In the genomic region with DNA sequence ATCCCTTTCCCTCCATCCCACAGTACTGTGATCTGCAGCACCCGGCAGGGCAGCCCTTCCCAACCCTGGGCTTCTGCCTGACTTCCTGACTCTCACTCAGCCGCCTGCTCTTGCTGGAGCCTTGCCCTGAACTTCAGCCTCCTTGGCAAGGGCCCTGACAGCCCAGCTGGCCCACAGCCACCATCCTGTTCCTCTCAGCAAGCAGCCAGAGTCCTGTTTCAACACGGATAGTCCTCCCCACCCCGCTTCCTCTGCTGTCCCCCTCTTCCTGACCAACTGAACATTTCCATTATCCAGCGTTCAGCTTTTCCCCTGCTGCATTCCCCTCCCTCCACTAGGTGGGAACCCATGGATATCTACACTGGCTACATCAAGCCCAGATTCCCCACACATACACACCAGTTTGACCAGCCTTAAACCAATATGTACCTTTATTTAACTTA, we compare ENCODE assay signal across 8 cellular contexts.
DNase-seq lines count a peak whose midpoint lies in the region; ATAC-seq and TF ChIP-seq lines count a peak whose summit lies in the region.

No MANE protein-coding gene starts in this region.

- H3K36me3 Mint-ChIP-seq in Caco-2 (ENCODE audit: insufficient read depth, unreplicated experiment) (no peaks in the 10 kb centered on the region), chondrocyte (ENCODE audit: low read depth) (no peaks in the 10 kb centered on the region)

- H3K4me3 Mint-ChIP-seq in Caco-2 (ENCODE audit: unreplicated experiment) (no peak overlapping the region), chondrocyte (ENCODE audit: unreplicated experiment) (peak overlapping the region; percentile 7)

- H3K9me3 ChIP-seq in Caco-2, result no peaks in the 10 kb centered on the region
- no peaks in the 10 kb centered on the region for H3K9me3 ChIP-seq in left lung
- H3K9me3 ChIP-seq in tibial artery, result no peaks in the 10 kb centered on the region

- intact Hi-C loops in Caco-2 (cut with micrococcal nuclease; ENCODE audit: unreplicated experiment) (no loop called here), left lung (cut with DNase I) (no loop called here), tibial artery (cut with DNase I; ENCODE audit: low total_unique reads) (no loop called here)

- H3K27me3 Mint-ChIP-seq in Caco-2 (ENCODE audit: insufficient read depth, unreplicated experiment) (no peaks in the 10 kb centered on the region), chondrocyte (ENCODE audit: low read depth) (no peaks in the 10 kb centered on the region)

- CTCF ChIA-PET in Caco-2 (lab: Charles Lee), result interaction anchor here (0.7 kb wide), 1 partner anchor 1299 kb away, joined by 3 read pairs; no protein-coding TSS in a partner anchor

- H3K4me3 ChIP-seq in Caco-2 (ENCODE audit: low read depth, low read length) (no peak overlapping the region), left lung (no peak overlapping the region), tibial artery (no peak overlapping the region)

- peak overlapping the region; percentile 15 to 80 for H3K27ac ChIP-seq in left lung
- H3K27ac ChIP-seq in tibial artery, result peak overlapping the region; percentile 20 to 26

- H3K27ac Mint-ChIP-seq in Caco-2 (ENCODE audit: unreplicated experiment) (no peak overlapping the region), chondrocyte (ENCODE audit: unreplicated experiment) (peak overlapping the region; percentile 82)

- DNase-seq in Caco-2 (peak; percentile 35 to 41), NCI-H1105 (lab: John Stamatoyannopoulos, UW) (peak; percentile 11), chondrocyte (ENCODE audit: low spot score) (no peak), left lung (peak; percentile 90 to 92), tibial artery (peak; percentile 91 to 96), NCI-H524 treated with DMSO at 0.1 percent for 48 hours (lab: John Stamatoyannopoulos, UW) (no peak), NCI-H748 (lab: John Stamatoyannopoulos, UW; ENCODE audit: unreplicated experiment) (no peak), DMS153 treated with DMSO at 0.1 percent for 48 hours (lab: John Stamatoyannopoulos, UW; ENCODE audit: unreplicated experiment) (no peak)

- POLR2A ChIA-PET in Caco-2 (lab: Charles Lee), result interaction anchor here (1.0 kb wide), 1 partner anchor 204 kb away, joined by 3 read pairs; the partner anchor contains the start of gene RAP1B

- H3K4me1 ChIP-seq in Caco-2 (no peaks in the 10 kb centered on the region), left lung (peaks cover 5 to 33% of the 10 kb centered on the region in 2 donors), tibial artery (peaks cover 0 to 23% (median 19%) of the 10 kb centered on the region in 4 donors)

- H3K4me1 Mint-ChIP-seq in Caco-2 (ENCODE audit: low read depth, unreplicated experiment) (peaks cover 12% of the 10 kb centered on the region), chondrocyte (ENCODE audit: low read depth) (peaks cover 33% of the 10 kb centered on the region)

- H3K9me3 Mint-ChIP-seq in Caco-2 (ENCODE audit: unreplicated experiment), result no peaks in the 10 kb centered on the region
- no peaks in the 10 kb centered on the region for H3K9me3 Mint-ChIP-seq in chondrocyte (ENCODE audit: low read depth)

- TF ChIP-seq CTCF in Caco-2 (IDR thresholded peaks at IDR 0.05; ENCODE audit: insufficient read depth in 1 of 2, low read depth in 1 of 2, low read length in 1 of 2, severe bottlenecking in 1 of 2, unreplicated experiment in 1 of 2), result peak in 1 of 2 experiments; percentile 14
- TF ChIP-seq CTCF in chondrocyte (IDR thresholded peaks at IDR 0.05), result peak; percentile 73
- peak; percentile 39 to 56 for TF ChIP-seq CTCF in left lung (IDR thresholded peaks at IDR 0.05)
- peak; percentile 27 to 43 for TF ChIP-seq CTCF in tibial artery (IDR thresholded peaks at IDR 0.05)

- ATAC-seq in left lung, result peak; percentile 96

- H3K36me3 ChIP-seq in Caco-2 (ENCODE audit: control insufficient read depth, insufficient read depth, low read length), result no peaks in the 10 kb centered on the region
- H3K36me3 ChIP-seq in left lung, result no peaks in the 10 kb centered on the region
- no peaks in the 10 kb centered on the region for H3K36me3 ChIP-seq in tibial artery

- no TSS peak for BruUV-seq in Caco-2 (replicated peaks; lab: Mats Ljungman, UMichigan)

- H3K27me3 ChIP-seq in Caco-2 (replicated peaks; ENCODE audit: control insufficient read depth, insufficient read depth, low read length) (no peaks in the 10 kb centered on the region), left lung (no peaks in the 10 kb centered on the region), tibial artery (no peaks in the 10 kb centered on the region)

Comparison
In these comparisons a context has a peak if more than half of its experiments do, and no peak if none do; other contexts are left out.
1. DNase-seq: peak in Caco-2 (2 of 2), NCI-H1105 (single experiment), left lung (2 of 2) and tibial artery (2 of 2); none in chondrocyte (single experiment), NCI-H524 treated with DMSO at 0.1 percent for 48 hours (single experiment), NCI-H748 (single experiment) and DMS153 treated with DMSO at 0.1 percent for 48 hours (single experiment).